ENCODE assay signal across 8 cellular contexts in the genomic region with DNA sequence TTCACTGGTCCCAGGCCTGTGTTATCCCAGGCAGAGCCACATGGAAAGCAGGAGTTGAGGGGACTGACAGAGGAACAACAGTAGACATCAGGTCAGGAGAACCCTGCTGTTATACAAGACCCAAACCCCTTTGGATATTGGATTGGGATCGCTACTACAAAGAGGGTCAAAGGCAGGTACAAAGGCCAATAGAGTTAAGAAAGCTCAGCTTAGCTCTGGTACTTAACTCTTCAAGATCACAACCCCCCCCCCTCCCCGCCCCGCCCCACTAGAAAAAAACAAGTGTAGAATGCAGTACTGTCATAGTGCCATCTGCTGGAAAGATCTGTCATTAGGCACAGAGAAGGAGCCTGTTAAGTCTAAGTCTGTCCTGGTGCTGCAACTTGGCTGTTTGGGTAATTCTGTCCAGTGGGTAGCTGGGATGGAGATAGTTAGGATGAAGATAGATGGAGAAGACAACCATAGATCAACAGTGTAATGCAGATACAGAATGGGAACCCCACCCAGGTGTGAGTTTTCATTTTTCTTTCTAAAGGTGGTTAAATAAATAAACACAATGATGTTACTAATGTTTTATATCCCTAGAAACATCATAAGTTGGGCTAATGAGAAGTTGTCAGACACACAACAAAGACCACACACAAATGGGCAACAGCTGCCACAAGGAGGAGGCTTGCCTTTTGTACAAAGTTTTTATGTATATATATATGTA. TPM values are rescaled to one million over a fixed set of nuclear protein-coding genes. Genes with fewer than 3 reads are reported as not detected.
DNase-seq lines count a peak whose midpoint lies in the region; ATAC-seq, FAIRE-seq and TF ChIP-seq lines count a peak whose summit lies in the region.

No MANE protein-coding gene starts in this region.

- H3K36me3 ChIP-seq in body of pancreas (replicated peaks in 1 of 2; ENCODE audit: insufficient read depth in 1 of 2, low read depth in 2 of 2) (peaks cover 15 to 18% of the 10 kb centered on the region in 2 donors), iPS-20b (ENCODE audit: insufficient read depth, low read depth, low read length) (peaks cover 45% of the 10 kb centered on the region)

- TF ChIP-seq CTCF in A549 (IDR thresholded peaks at IDR 0.05), result peak; percentile 72
- TF ChIP-seq CTCF in GM10248 (IDR thresholded peaks at IDR 0.05; ENCODE audit: control extremely low read depth, extremely low read depth, low read depth, missing control alignments), result peak; percentile 59
- TF ChIP-seq CTCF in body of pancreas (IDR thresholded peaks at IDR 0.05), result peak; percentile 14 to 43 (median 35)

- CTCF ChIA-PET in A549 (lab: Yijun Ruan, JAX), result interaction anchor here (0.5 to 16.6 kb wide), 28 partner anchors 14 to 1617 kb away, joined by 3 to 368 read pairs (median 4); a partner anchor contains a TSS
- CTCF ChIA-PET in GM10248 (lab: Yijun Ruan, JAX), result interaction anchor here (0.6 to 7.4 kb wide), 30 partner anchors 8 to 511 kb away, joined by 3 to 74 read pairs (median 5); a partner anchor contains a TSS

- no peak overlapping the region for H3K4me2 ChIP-seq in A549

- no peak for TF ChIP-seq EP300 in A549 (IDR thresholded peaks at IDR 0.05)

- no peak for TF ChIP-seq POLR2A in A549 (IDR thresholded peaks at IDR 0.05; ENCODE audit: low read length)
- no peak for TF ChIP-seq POLR2A in body of pancreas (IDR thresholded peaks at IDR 0.05)

- DNase-seq in A549 (ENCODE audit: low read depth in 1 of 2, low spot score in 1 of 2), result peak; percentile 77 to 81
- DNase-seq in GM10248 (ENCODE audit: extremely low spot score), result peak; percentile 70
- peak; percentile 73 for DNase-seq in LHCN-M2 (ENCODE audit: low read depth)
- DNase-seq in SHP77 treated with DMSO at 0.1 percent for 48 hours (lab: John Stamatoyannopoulos, UW), result peak; percentile 21
- peak in 3 of 4 donors; percentile 21 to 52 (median 28) for DNase-seq in body of pancreas
- DNase-seq in smooth muscle cell of the brain vasculature (ENCODE audit: low read depth, low spot score), result peak; percentile 56
- no peak for DNase-seq in cortex of kidney (lab: John Stamatoyannopoulos, UW)

- H3K4me1 ChIP-seq in A549 (peaks cover 17% of the 10 kb centered on the region), body of pancreas (peaks cover 17% of the 10 kb centered on the region), iPS-20b (ENCODE audit: insufficient read depth, low read length) (peaks cover 7% of the 10 kb centered on the region; the same call in 1 of the 2 replicates)

- 7% methylated on average over 3 of the region's 3 CpGs for WGBS in A549 (ENCODE audit: missing lambda C conversion rate)
- WGBS in body of pancreas, 2 donors, result 51 to 53% methylated on average over 3 of the region's 3 CpGs

- H3K27ac ChIP-seq in A549 (no peak overlapping the region; a peak in 1 of 6 replicates), body of pancreas (no peak overlapping the region), iPS-20b (ENCODE audit: low read length) (no peak overlapping the region)

- H3K4me3 ChIP-seq in A549 (no peak overlapping the region), body of pancreas (no peak overlapping the region), iPS-20b (ENCODE audit: low read length) (no peak overlapping the region; the same call in 1 of the 2 replicates)

- peak; percentile 81 to 83 for ATAC-seq in A549
- peak; percentile 59 for ATAC-seq in body of pancreas

- POLR2A ChIA-PET in A549 (lab: Yijun Ruan, JAX), result interaction anchor here (0.6 to 1.0 kb wide), 4 partner anchors 11 to 82 kb away, joined by 3 to 6 read pairs (median 4); a partner anchor contains a TSS
- POLR2A ChIA-PET in GM10248 (lab: Yijun Ruan, JAX), result no interaction called here

- H3K9me3 ChIP-seq in A549 (no peaks in the 10 kb centered on the region), body of pancreas (no peaks in the 10 kb centered on the region), iPS-20b (ENCODE audit: insufficient read depth, low read depth, low read length) (no peaks in the 10 kb centered on the region)

- FAIRE-seq in A549 (lab: Jason Lieb, UNC), result no peak

- TF ChIP-seq RAD21 in A549 (conservative IDR thresholded peaks at IDR 0.05 in 1 of 2, IDR thresholded peaks at IDR 0.05 in 1 of 2), result peak; percentile 62 to 70

- H3K27me3 ChIP-seq in body of pancreas (no peaks in the 10 kb centered on the region), iPS-20b (ENCODE audit: insufficient read depth, low read length) (peaks cover 39% of the 10 kb centered on the region)

- 0 out of 2 replicates have a peak overlapping the region, but pooled peaks have one; percentile 36 for H3K9ac ChIP-seq in iPS-20b (ENCODE audit: low read depth, low read length)

- intact Hi-C loops in body of pancreas (cut with DNase I), result no loop called here

TF ChIP-seq in A549, 52 proteins besides CTCF, POLR2A, EP300 and RAD21 (continues in another document):
- TF ChIP-seq ZC3H11A (IDR thresholded peaks at IDR 0.05) (no peak), BHLHE40 (IDR thresholded peaks at IDR 0.05; ENCODE audit: low read depth, low read length) (no peak), SMC3 (IDR thresholded peaks at IDR 0.05) (peak; percentile 85), ZNF302 (CRISPR knock-in tag; IDR thresholded peaks at IDR 0.05) (no peak)
- TF ChIP-seq, protein P1, sequence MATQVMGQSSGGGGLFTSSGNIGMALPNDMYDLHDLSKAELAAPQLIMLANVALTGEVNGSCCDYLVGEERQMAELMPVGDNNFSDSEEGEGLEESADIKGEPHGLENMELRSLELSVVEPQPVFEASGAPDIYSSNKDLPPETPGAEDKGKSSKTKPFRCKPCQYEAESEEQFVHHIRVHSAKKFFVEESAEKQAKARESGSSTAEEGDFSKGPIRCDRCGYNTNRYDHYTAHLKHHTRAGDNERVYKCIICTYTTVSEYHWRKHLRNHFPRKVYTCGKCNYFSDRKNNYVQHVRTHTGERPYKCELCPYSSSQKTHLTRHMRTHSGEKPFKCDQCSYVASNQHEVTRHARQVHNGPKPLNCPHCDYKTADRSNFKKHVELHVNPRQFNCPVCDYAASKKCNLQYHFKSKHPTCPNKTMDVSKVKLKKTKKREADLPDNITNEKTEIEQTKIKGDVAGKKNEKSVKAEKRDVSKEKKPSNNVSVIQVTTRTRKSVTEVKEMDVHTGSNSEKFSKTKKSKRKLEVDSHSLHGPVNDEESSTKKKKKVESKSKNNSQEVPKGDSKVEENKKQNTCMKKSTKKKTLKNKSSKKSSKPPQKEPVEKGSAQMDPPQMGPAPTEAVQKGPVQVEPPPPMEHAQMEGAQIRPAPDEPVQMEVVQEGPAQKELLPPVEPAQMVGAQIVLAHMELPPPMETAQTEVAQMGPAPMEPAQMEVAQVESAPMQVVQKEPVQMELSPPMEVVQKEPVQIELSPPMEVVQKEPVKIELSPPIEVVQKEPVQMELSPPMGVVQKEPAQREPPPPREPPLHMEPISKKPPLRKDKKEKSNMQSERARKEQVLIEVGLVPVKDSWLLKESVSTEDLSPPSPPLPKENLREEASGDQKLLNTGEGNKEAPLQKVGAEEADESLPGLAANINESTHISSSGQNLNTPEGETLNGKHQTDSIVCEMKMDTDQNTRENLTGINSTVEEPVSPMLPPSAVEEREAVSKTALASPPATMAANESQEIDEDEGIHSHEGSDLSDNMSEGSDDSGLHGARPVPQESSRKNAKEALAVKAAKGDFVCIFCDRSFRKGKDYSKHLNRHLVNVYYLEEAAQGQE (IDR thresholded peaks at IDR 0.05), result no peak

RNA-seq across cellular contexts. Expression of a gene that starts 17.2 kb away (rescaled TPM):
- 0.29 and 0.31 TPM in 2 replicates for polyA plus RNA-seq in A549 (2011; rRNA removed)
- 0.21 and 0.30 TPM in 2 replicates for polyA plus RNA-seq in A549 (2012; cell fraction: cytosol; rRNA removed)
- 0.96 and 1.3 TPM in 2 replicates for polyA plus RNA-seq in A549 (2012; cell fraction: nucleus; rRNA removed)
- 0.23 to 0.46 TPM (median 0.29 TPM) in 3 replicates for polyA plus RNA-seq in A549 (2017; fragmentation: RNase III; extraction: RNeasy Plus Mini Kit Qiagen cat#74134 plus additional on column Dnase treatment)
- polyA minus RNA-seq in A549 (2011; rRNA and poly(A)+ RNA removed), result 0.39 TPM in 1 of 2 replicates, not detected in the other
- 0.06 and 0.13 TPM in 2 replicates for total RNA-seq in LHCN-M2 (2014; rRNA removed)
- polyA plus RNA-seq in LHCN-M2 (2012), result 0.17 TPM
- total RNA-seq in body of pancreas, result not detected

RNA-seq across cellular contexts. Expression of a gene that starts 18.7 kb away (rescaled TPM):
- polyA plus RNA-seq in A549 (2011; rRNA removed), result 68.0 and 71.7 TPM in 2 replicates
- polyA plus RNA-seq in A549 (2012; cell fraction: cytosol; rRNA removed), result 60.6 and 65.8 TPM in 2 replicates
- polyA plus RNA-seq in A549 (2012; cell fraction: nucleus; rRNA removed), result 97.1 and 107 TPM in 2 replicates
- 64.2 to 66.5 TPM (median 65.8 TPM) in 3 replicates for polyA plus RNA-seq in A549 (2017; fragmentation: RNase III; extraction: RNeasy Plus Mini Kit Qiagen cat#74134 plus additional on column Dnase treatment)
- polyA minus RNA-seq in A549 (2011; rRNA and poly(A)+ RNA removed), result 71.4 and 82.2 TPM in 2 replicates
- 75.6 and 131 TPM in 2 replicates for total RNA-seq in LHCN-M2 (2014; rRNA removed)
- polyA plus RNA-seq in LHCN-M2 (2012), result 47.2 TPM
- 100 to 1,000 TPM in 1 of 2 donors, 10 to 100 TPM in 1; 39.4 to 219 TPM for total RNA-seq in body of pancreas

RNA-seq across cellular contexts. Expression of a gene that starts 28.7 kb away (rescaled TPM):
- polyA plus RNA-seq in A549 (2011; rRNA removed) (74.3 and 99.6 TPM in 2 replicates), A549 (2017; fragmentation: RNase III; extraction: RNeasy Plus Mini Kit Qiagen cat#74134 plus additional on column Dnase treatment) (45.5 to 62.9 TPM (median 57.2 TPM) in 3 replicates)
- polyA plus RNA-seq in A549 (2012; cell fraction: cytosol; rRNA removed), result 56.1 and 79.2 TPM in 2 replicates
- 93.7 and 133 TPM in 2 replicates for polyA plus RNA-seq in A549 (2012; cell fraction: nucleus; rRNA removed)
- 129 and 185 TPM in 2 replicates for polyA minus RNA-seq in A549 (2011; rRNA and poly(A)+ RNA removed)
- total RNA-seq in LHCN-M2 (2014; rRNA removed) (86.0 and 86.5 TPM in 2 replicates), body of pancreas (10 to 100 TPM; 47.8 to 83.0 TPM)
- 127 TPM for polyA plus RNA-seq in LHCN-M2 (2012)

RNA-seq across cellular contexts. Expression of a gene that starts 28.9 kb away (rescaled TPM):
- polyA plus RNA-seq in A549 (2011; rRNA removed) (214 and 299 TPM in 2 replicates), A549 (2017; fragmentation: RNase III; extraction: RNeasy Plus Mini Kit Qiagen cat#74134 plus additional on column Dnase treatment) (185 to 224 TPM (median 188 TPM) in 3 replicates)
- polyA plus RNA-seq in A549 (2012; cell fraction: cytosol; rRNA removed), result 236 and 242 TPM in 2 replicates
- polyA plus RNA-seq in A549 (2012; cell fraction: nucleus; rRNA removed), result 236 and 351 TPM in 2 replicates
- 261 and 305 TPM in 2 replicates for polyA minus RNA-seq in A549 (2011; rRNA and poly(A)+ RNA removed)
- total RNA-seq in LHCN-M2 (2014; rRNA removed) (51.7 and 66.0 TPM in 2 replicates), body of pancreas (10 to 100 TPM; 36.1 to 40.2 TPM)
- polyA plus RNA-seq in LHCN-M2 (2012), result 192 TPM

RNA-seq across cellular contexts. Expression of a gene that starts 56.6 kb away (rescaled TPM):
- polyA plus RNA-seq in A549 (2011; rRNA removed) (69.3 and 76.0 TPM in 2 replicates), A549 (2017; fragmentation: RNase III; extraction: RNeasy Plus Mini Kit Qiagen cat#74134 plus additional on column Dnase treatment) (35.9 to 42.6 TPM (median 37.3 TPM) in 3 replicates)
- 32.4 and 37.5 TPM in 2 replicates for polyA plus RNA-seq in A549 (2012; cell fraction: cytosol; rRNA removed)
- polyA plus RNA-seq in A549 (2012; cell fraction: nucleus; rRNA removed), result 33.2 and 48.7 TPM in 2 replicates
- polyA minus RNA-seq in A549 (2011; rRNA and poly(A)+ RNA removed), result 33.1 and 40.3 TPM in 2 replicates
- total RNA-seq in LHCN-M2 (2014; rRNA removed) (45.5 and 54.8 TPM in 2 replicates), body of pancreas (10 to 100 TPM; 16.8 to 47.0 TPM)
- polyA plus RNA-seq in LHCN-M2 (2012), result 27.5 TPM
